In genomic region chr1:206751891-206752290, GRCh38 we compare ENCODE assay signal across 1 cellular context.
TF ChIP-seq lines count a peak whose summit lies in the region.

No MANE protein-coding gene starts in this region.

TF ChIP-seq in GM23338, 12 proteins besides CTCF, POLR2A, EP300 and RAD21 (continued from another document):
- TF ChIP-seq ZNF462 (CRISPR knock-in tag; IDR thresholded peaks at IDR 0.05) (no peak), ETS1 (IDR thresholded peaks at IDR 0.05) (no peak), EZH2phosphoT487 (IDR thresholded peaks at IDR 0.05; ENCODE audit: unreplicated experiment) (no peak), ZNF114 (CRISPR knock-in tag; IDR thresholded peaks at IDR 0.05) (no peak), STAT1 (IDR thresholded peaks at IDR 0.05; ENCODE audit: unreplicated experiment) (no peak)
